In the genomic region with DNA sequence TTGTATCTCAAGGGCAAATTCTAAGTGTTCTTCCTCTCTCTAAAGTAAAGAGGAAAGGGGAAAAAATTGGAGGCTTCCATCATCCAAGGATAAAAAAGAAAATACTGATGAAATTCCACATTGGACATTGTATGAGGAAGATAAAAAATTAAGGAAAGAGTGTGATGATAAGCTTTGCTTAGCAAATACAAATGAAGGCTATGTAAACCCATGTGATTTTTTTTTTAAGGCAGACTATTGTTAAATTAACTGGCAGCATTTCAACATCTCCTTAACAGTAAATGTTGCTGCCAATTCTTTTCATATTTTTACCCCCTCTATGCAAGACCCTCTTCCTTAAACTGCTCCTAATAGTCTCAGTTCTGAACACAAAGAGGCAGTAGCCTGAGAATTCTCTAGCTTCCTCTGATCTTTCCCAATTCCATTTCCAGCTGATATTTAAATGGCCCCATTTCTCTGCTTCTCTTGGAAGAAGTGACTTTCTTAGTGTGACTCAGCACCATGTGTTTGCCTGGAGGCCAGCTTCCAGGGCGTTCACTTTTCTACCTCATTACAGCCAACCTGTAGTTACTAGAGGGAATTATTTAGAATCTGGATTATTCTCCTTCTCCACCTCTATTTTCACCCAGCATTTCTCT, we compare ENCODE assay signal across 11 cellular contexts.
DNase-seq lines count a peak whose midpoint lies in the region; FAIRE-seq and TF ChIP-seq lines count a peak whose summit lies in the region.
"Had no signal": no experiment of that assay in that cellular context is flagged by ENCODE, and none has a peak within 500 bp of the region (broad histone marks: within the 10 kb centered on the region; RNA-seq: fewer than 3 reads in every experiment).

No MANE protein-coding gene starts in this region.

- H3K27ac Mint-ChIP-seq in activated naive CD4-positive, alpha-beta T cell treated with anti-CD3 and anti-CD28 coated beads for 36 hours, result no peak overlapping the region
- H3K27ac Mint-ChIP-seq in CD4-positive, alpha-beta memory T cell, result no peak overlapping the region
- H3K27ac Mint-ChIP-seq: activated T-helper 1 cell treated with anti-CD3 and anti-CD28 coated beads, Interleukin-12 subunit alpha, Interleukin-12 subunit beta, Interleukin-2, Interleukin-4 antibody, amounts not matched to agents 30 ng/mL and 10 ng/mL and 1 ng/mL, durations not matched to agents 14 hours and 24 hours and 36 hours; naive thymus-derived CD4-positive, alpha-beta T cell; T-helper 2 cell treated with Interferon-gamma antibody and Interleukin-4, amounts not matched to agents 5 μg/mL and 100 μg/mL, for 36 hours had no signal

- H3K9me3 Mint-ChIP-seq in activated naive CD4-positive, alpha-beta T cell treated with anti-CD3 and anti-CD28 coated beads for 36 hours, result no peaks in the 10 kb centered on the region
- H3K9me3 Mint-ChIP-seq in CD4-positive, alpha-beta memory T cell, result peaks cover 0 to 7% (median 3%) of the 10 kb centered on the region in 8 donors
- H3K9me3 Mint-ChIP-seq: activated T-helper 1 cell treated with anti-CD3 and anti-CD28 coated beads, Interleukin-12 subunit alpha, Interleukin-12 subunit beta, Interleukin-2, Interleukin-4 antibody, amounts not matched to agents 30 ng/mL and 10 ng/mL and 1 ng/mL, durations not matched to agents 14 hours and 24 hours and 36 hours; T-helper 2 cell treated with Interferon-gamma antibody and Interleukin-4, amounts not matched to agents 5 μg/mL and 100 μg/mL, for 36 hours had no signal

- H3K36me3 ChIP-seq in GM23248 (ENCODE audit: low read depth), result no peaks in the 10 kb centered on the region
- no peaks in the 10 kb centered on the region for H3K36me3 ChIP-seq in CD4-positive, alpha-beta memory T cell (ENCODE audit: insufficient read depth, low read length)

- no peak for FAIRE-seq in GM12891 (lab: Jason Lieb, UNC)

- H3K9me2 ChIP-seq in GM23248 (ENCODE audit: insufficient read depth), result no peaks in the 10 kb centered on the region

- WGBS in GM23248 (ENCODE audit: low coverage in 1 of 2, low lambda C conversion rate in 2 of 2, missing lambda C conversion rate in 2 of 2), 2 experiments, result 8 to 13% methylated on average over 1 of the region's 1 CpG

- no peak for TF ChIP-seq POLR2A in GM12891 (IDR thresholded peaks at IDR 0.05; ENCODE audit: low read depth, low read length)

- no peaks in the 10 kb centered on the region for H3K4me1 Mint-ChIP-seq in activated naive CD4-positive, alpha-beta T cell treated with anti-CD3 and anti-CD28 coated beads for 36 hours (ENCODE audit: low read depth)
- no peaks in the 10 kb centered on the region for H3K4me1 Mint-ChIP-seq in CD4-positive, alpha-beta memory T cell
- H3K4me1 Mint-ChIP-seq: naive thymus-derived CD4-positive, alpha-beta T cell had no signal

- in situ Hi-C loops in GM23248 (cut with MboI), result no loop called here

- H3K27me3 Mint-ChIP-seq in activated naive CD4-positive, alpha-beta T cell treated with anti-CD3 and anti-CD28 coated beads for 36 hours (ENCODE audit: low read depth), result peaks cover 2% of the 10 kb centered on the region
- no peaks in the 10 kb centered on the region for H3K27me3 Mint-ChIP-seq in CD4-positive, alpha-beta memory T cell

- intact Hi-C loops in activated naive CD4-positive, alpha-beta T cell treated with anti-CD3 and anti-CD28 coated beads for 36 hours (cut with micrococcal nuclease), result no loop called here
- intact Hi-C loops in CD4-positive, alpha-beta memory T cell (cut with micrococcal nuclease), result no loop called here

- H4K20me1 ChIP-seq in GM23248 (ENCODE audit: insufficient read depth), result no peaks in the 10 kb centered on the region

- H3K9me3 ChIP-seq in GM23248 (ENCODE audit: low read depth), result no peaks in the 10 kb centered on the region
- no peaks in the 10 kb centered on the region for H3K9me3 ChIP-seq in CD4-positive, alpha-beta memory T cell (ENCODE audit: control insufficient read depth in 1 of 2, low read length in 2 of 2)

- H3K4me3 ChIP-seq in GM23248 (no peak overlapping the region), fibroblast of villous mesenchyme (ENCODE audit: low read depth, low read length) (no peak overlapping the region)
- H3K4me3 ChIP-seq in CD4-positive, alpha-beta memory T cell (ENCODE audit: low read length in 2 of 2), result no peak overlapping the region

- POLR2A ChIA-PET in RWPE1 (lab: Yijun Ruan, JAX; ENCODE audit: low non-redundant PET), result no interaction called here
- POLR2A ChIA-PET in CD4-positive, alpha-beta memory T cell (lab: Charles Lee; ENCODE audit: partially characterized antibody), result no interaction called here

- H3F3A ChIP-seq in GM23248 (ENCODE audit: insufficient read depth), result no peaks in the 10 kb centered on the region

- H3K27ac ChIP-seq in GM23248 (no peak overlapping the region), RWPE1 (no peak overlapping the region)
- H3K27ac ChIP-seq in CD4-positive, alpha-beta memory T cell (ENCODE audit: low read depth, low read length), result no peak overlapping the region

- H2AFZ ChIP-seq in GM23248, result no peak overlapping the region

- H3K9ac ChIP-seq in GM23248, result no peak overlapping the region

- H3K4me3 Mint-ChIP-seq in activated naive CD4-positive, alpha-beta T cell treated with anti-CD3 and anti-CD28 coated beads for 36 hours, result no peak overlapping the region
- no peak overlapping the region for H3K4me3 Mint-ChIP-seq in CD4-positive, alpha-beta memory T cell
- H3K4me3 Mint-ChIP-seq: activated T-helper 1 cell treated with anti-CD3 and anti-CD28 coated beads, Interleukin-12 subunit alpha, Interleukin-12 subunit beta, Interleukin-2, Interleukin-4 antibody, amounts not matched to agents 30 ng/mL and 10 ng/mL and 1 ng/mL, durations not matched to agents 14 hours and 24 hours and 36 hours; naive thymus-derived CD4-positive, alpha-beta T cell; T-helper 2 cell treated with Interferon-gamma antibody and Interleukin-4, amounts not matched to agents 5 μg/mL and 100 μg/mL, for 36 hours had no signal

- no peaks in the 10 kb centered on the region for H3K79me2 ChIP-seq in GM23248 (ENCODE audit: insufficient read depth)

- H3K4me1 ChIP-seq in GM23248 (ENCODE audit: insufficient read depth), result peaks cover 8% of the 10 kb centered on the region; the same call in 1 of the 2 replicates
- no peaks in the 10 kb centered on the region for H3K4me1 ChIP-seq in CD4-positive, alpha-beta memory T cell (ENCODE audit: insufficient read depth, low read length)

- no peaks in the 10 kb centered on the region for H3K36me3 Mint-ChIP-seq in activated naive CD4-positive, alpha-beta T cell treated with anti-CD3 and anti-CD28 coated beads for 36 hours (ENCODE audit: low read depth)
- H3K36me3 Mint-ChIP-seq in CD4-positive, alpha-beta memory T cell, result no peaks in the 10 kb centered on the region
- H3K36me3 Mint-ChIP-seq: naive thymus-derived CD4-positive, alpha-beta T cell had no signal

- no peak overlapping the region for H3K4me2 ChIP-seq in GM23248 (ENCODE audit: unreplicated experiment)

- TF ChIP-seq CTCF in RWPE1 (conservative IDR thresholded peaks at IDR 0.05; ENCODE audit: low read depth) (no peak), fibroblast of villous mesenchyme (IDR thresholded peaks at IDR 0.05; ENCODE audit: insufficient read depth, low read depth, low read length) (no peak)

- CTCF ChIA-PET in RWPE1 (lab: Yijun Ruan, JAX), result interaction anchor here (0.5 to 1.2 kb wide), 6 partner anchors 157 to 1506 kb away, joined by 3 to 7 read pairs (median 3); no protein-coding TSS in a partner anchor
- CTCF ChIA-PET in activated naive CD4-positive, alpha-beta T cell treated with anti-CD3 and anti-CD28 coated beads for 36 hours (lab: Charles Lee), result no interaction called here
- CTCF ChIA-PET in CD4-positive, alpha-beta memory T cell (lab: Charles Lee; ENCODE audit: partially characterized antibody), result no interaction called here

- peak; percentile 85 for DNase-seq in GM23248
- DNase-seq in RWPE1 (ENCODE audit: low spot score), result peak; percentile 88
- DNase-seq in fibroblast of villous mesenchyme (ENCODE audit: low read depth), result peak; percentile 63
- DNase-seq in renal cortical epithelial cell (ENCODE audit: low read depth), result peak; percentile 86
- DNase-seq in activated naive CD4-positive, alpha-beta T cell treated with anti-CD3 and anti-CD28 coated beads for 36 hours, result no peak
- no peak for DNase-seq in retina
- no peak for DNase-seq in CD4-positive, alpha-beta memory T cell
- no peak for DNase-seq in GM12891 (ENCODE audit: insufficient read length, low spot score)
- DNase-seq: naive thymus-derived CD4-positive, alpha-beta T cell had no signal

- H3K27me3 ChIP-seq in GM23248 (replicated peaks; ENCODE audit: insufficient read depth), result no peaks in the 10 kb centered on the region
- H3K27me3 ChIP-seq in CD4-positive, alpha-beta memory T cell (ENCODE audit: insufficient read depth, low read length), result no peaks in the 10 kb centered on the region

TF ChIP-seq in GM12891, 5 proteins besides CTCF, POLR2A, EP300 and RAD21:
- no peak for TF ChIP-seq SPI1 (IDR thresholded peaks at IDR 0.05; ENCODE audit: low read depth, low read length)
- no peak for TF ChIP-seq POU2F2 (IDR thresholded peaks at IDR 0.05; ENCODE audit: low read depth, low read length)

Comparison
In these comparisons a context has a peak if more than half of its experiments do, and no peak if none do; other contexts are left out.
1. DNase-seq: peak in GM23248 (single experiment), RWPE1 (single experiment), fibroblast of villous mesenchyme (single experiment) and renal cortical epithelial cell (single experiment); none in activated naive CD4-positive, alpha-beta T cell treated with anti-CD3 and anti-CD28 coated beads for 36 hours (single experiment), retina (single experiment), CD4-positive, alpha-beta memory T cell (0 of 5) and GM12891 (single experiment).